12 cellular contexts compared by ENCODE assay signal in genomic region chr14:104149617-104150141, GRCh38. TPM values are rescaled to one million over a fixed set of nuclear protein-coding genes. Genes with fewer than 3 reads are reported as not detected.
A peak's percentile ranks its signal among the peaks of the same experiment; 100 is the strongest.
DNase-seq lines count a peak whose midpoint lies in the region; ATAC-seq and TF ChIP-seq lines count a peak whose summit lies in the region.
"Had no signal": no experiment of that assay in that cellular context is flagged by ENCODE, and none has a peak within 500 bp of the region (broad histone marks: within the 10 kb centered on the region; RNA-seq: fewer than 3 reads in every experiment).

No MANE protein-coding gene starts in this region.

- ATAC-seq in left lobe of liver (peak; percentile 63), GM18520 (IDR thresholded peaks at IDR 0.05; ENCODE audit: unreplicated experiment) (no peak)

- peak overlapping the region in 2 of 5 donors; percentile 70 to 72 for H3K27ac ChIP-seq in adrenal gland
- H3K27ac ChIP-seq in substantia nigra (ENCODE audit: low read depth, low read length, poor library complexity, severe bottlenecking) = no peak overlapping the region
- H3K27ac ChIP-seq: SJSA1, thoracic aorta had no signal

- no peak overlapping the region for H3K27ac Mint-ChIP-seq in Calu3 (ENCODE audit: unreplicated experiment)
- H3K27ac Mint-ChIP-seq: activated naive CD8-positive, alpha-beta T cell had no signal

- H3K27me3 ChIP-seq in adrenal gland = no peaks in the 10 kb centered on the region

- no peaks in the 10 kb centered on the region for H3K4me1 Mint-ChIP-seq in Calu3 (ENCODE audit: low read depth, unreplicated experiment)

- CTCF ChIA-PET in Calu3 (lab: Charles Lee) = no interaction called here

- no peaks in the 10 kb centered on the region for H3K36me3 ChIP-seq in adrenal gland (replicated peaks in 1 of 2)
- H3K36me3 ChIP-seq: SJSA1, thoracic aorta had no signal

- H3K9me3 Mint-ChIP-seq in Calu3 (ENCODE audit: low read depth, unreplicated experiment) = no peaks in the 10 kb centered on the region

- no peak overlapping the region for H3K4me3 Mint-ChIP-seq in Calu3 (ENCODE audit: low read depth, unreplicated experiment)
- H3K4me3 Mint-ChIP-seq: activated naive CD8-positive, alpha-beta T cell had no signal

- no TSS peak for BruUV-seq in Calu3 (replicated peaks; lab: Mats Ljungman, UMichigan)

- intact Hi-C loops in adrenal gland (cut with DNase I) (no loop called here), Calu3 (cut with micrococcal nuclease; ENCODE audit: unreplicated experiment) (no loop called here)

- H3K4me1 ChIP-seq in adrenal gland (replicated peaks in 1 of 2) = peaks cover 0 to 20% of the 10 kb centered on the region in 2 donors
- H3K4me1 ChIP-seq: SJSA1 had no signal

- H3K9me3 ChIP-seq in adrenal gland (replicated peaks in 1 of 3) = no peaks in the 10 kb centered on the region
- H3K9me3 ChIP-seq: SJSA1, thoracic aorta had no signal

- DNase-seq in DMS 273 (lab: John Stamatoyannopoulos, UW; ENCODE audit: unreplicated experiment) (peak; percentile 66), M059J (ENCODE audit: low read depth) (peak; percentile 14), adrenal gland (peak in 6 of 7 donors; percentile 15 to 73 (median 44)), left lobe of liver (ENCODE audit: low spot score) (no peak), activated gamma-delta T cell treated with Interleukin-2 at 50 U/mL for 16 hours (no peak), Calu3 (no peak), substantia nigra (lab: John Stamatoyannopoulos, UW) (no peak)

- H3K36me3 Mint-ChIP-seq in Calu3 (ENCODE audit: insufficient read depth, unreplicated experiment) = no peaks in the 10 kb centered on the region
- H3K36me3 Mint-ChIP-seq: activated naive CD8-positive, alpha-beta T cell had no signal

- WGBS in adrenal gland, 4 donors = 30 to 40% (median 34%) methylated on average over 10 to 13 of the region's 13 CpGs

- H3K4me3 ChIP-seq in adrenal gland = no peak overlapping the region
- H3K4me3 ChIP-seq: SJSA1, thoracic aorta had no signal

- TF ChIP-seq CTCF in adrenal gland (IDR thresholded peaks at IDR 0.05) (no peak), Calu3 (IDR thresholded peaks at IDR 0.05; ENCODE audit: unreplicated experiment) (no peak)

- no peak for TF ChIP-seq POLR2A in adrenal gland (IDR thresholded peaks at IDR 0.05)

- H3K27me3 Mint-ChIP-seq in Calu3 (ENCODE audit: unreplicated experiment) = peaks cover 48% of the 10 kb centered on the region
- H3K27me3 Mint-ChIP-seq: activated naive CD8-positive, alpha-beta T cell had no signal

RNA-seq across cellular contexts. Expression of gene KIF26A, which starts 11.3 kb away (rescaled TPM):
- not detected in 2 replicates for total RNA-seq in M059J (2014; rRNA removed; shearing (Covaris generic))
- total RNA-seq in adrenal gland (10 to 100 TPM in 4 of 8 donors, 1 to 10 TPM in 4; 3.6 to 23.9 (median 9.4) TPM), left lobe of liver (1.3 TPM), Calu3 (2022) (0.07 TPM in 2 replicates)
- 10 to 100 TPM in 1 of 3 donors, 1 to 10 TPM in 1, under 1 TPM in 1; 0.49 to 16.1 (median 2.5) TPM for polyA plus RNA-seq in adrenal gland
- total RNA-seq: HT-29 had no signal

Comparison
In these comparisons a context has a peak if more than half of its experiments do, and no peak if none do; other contexts are left out.
1. DNase-seq: peak in DMS 273 (single experiment), M059J (single experiment) and adrenal gland (6 of 7); none in left lobe of liver (single experiment), activated gamma-delta T cell treated with Interleukin-2 at 50 U/mL for 16 hours (single experiment), Calu3 (single experiment) and substantia nigra (0 of 49).